19 cellular contexts compared by ENCODE assay signal in the genomic region with DNA sequence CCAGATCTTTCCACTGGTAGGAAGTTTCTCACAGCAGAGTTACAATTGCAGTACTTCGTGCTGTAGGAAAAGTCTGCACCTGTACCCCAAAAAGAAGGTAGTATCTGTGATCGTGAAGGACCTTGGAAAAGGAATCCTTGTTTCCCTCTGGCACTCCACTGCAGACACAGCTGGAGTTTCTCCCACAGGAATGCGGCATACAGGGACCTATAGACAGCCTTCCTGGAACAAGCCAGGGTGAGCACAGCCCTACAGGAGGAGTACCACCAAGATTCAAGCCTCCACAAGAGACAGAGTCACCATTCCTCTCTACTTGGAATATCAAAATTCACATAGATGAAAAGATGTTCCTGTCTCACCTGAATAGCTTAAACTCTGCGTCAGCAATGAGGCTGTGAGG.
DNase-seq lines count a peak whose midpoint lies in the region; TF ChIP-seq lines count a peak whose summit lies in the region.
"Had no signal": no experiment of that assay in that cellular context is flagged by ENCODE, and none has a peak within 500 bp of the region (broad histone marks: within the 10 kb centered on the region; RNA-seq: fewer than 3 reads in every experiment).

No MANE protein-coding gene starts in this region.

- no peak overlapping the region for H2AFZ ChIP-seq in neural progenitor cell (replicated peaks)
- H2AFZ ChIP-seq: GM23248 had no signal

- no peaks in the 10 kb centered on the region for H3K79me2 ChIP-seq in neural progenitor cell (ENCODE audit: low read depth)

- H3K36me3 ChIP-seq in neural progenitor cell (no peaks in the 10 kb centered on the region), testis (ENCODE audit: low read depth, missing control alignments) (no peaks in the 10 kb centered on the region)
- H3K36me3 ChIP-seq: BLaER1 had no signal

- H3K27me3 Mint-ChIP-seq in neural progenitor cell (ENCODE audit: insufficient read depth, low read depth): peaks cover 3% of the 10 kb centered on the region

- H3K36me3 Mint-ChIP-seq in neural progenitor cell: peaks cover 6% of the 10 kb centered on the region
- H3K36me3 Mint-ChIP-seq: CD14-positive monocyte; CD8-positive, alpha-beta memory T cell had no signal

- peak overlapping the region; percentile 70 for H3K27ac Mint-ChIP-seq in neural progenitor cell
- H3K27ac Mint-ChIP-seq: B cell; CD14-positive monocyte; CD4-positive, alpha-beta T cell; CD8-positive, alpha-beta memory T cell; H9 had no signal

- peaks cover 20% of the 10 kb centered on the region for H3K4me1 Mint-ChIP-seq in neural progenitor cell
- H3K4me1 Mint-ChIP-seq: CD14-positive monocyte; CD8-positive, alpha-beta memory T cell had no signal

- H3K4me3 Mint-ChIP-seq in neural progenitor cell: no peak overlapping the region
- H3K4me3 Mint-ChIP-seq: B cell; CD14-positive monocyte; CD4-positive, alpha-beta T cell; CD8-positive, alpha-beta memory T cell; H9 had no signal

- H3K27me3 ChIP-seq in neural progenitor cell: no peaks in the 10 kb centered on the region
- no peaks in the 10 kb centered on the region for H3K27me3 ChIP-seq in testis
- H3K27me3 ChIP-seq: BLaER1 had no signal

- H3K9me3 Mint-ChIP-seq in neural progenitor cell: peaks cover 14% of the 10 kb centered on the region
- H3K9me3 Mint-ChIP-seq: CD4-positive, alpha-beta T cell; H9 had no signal

- intact Hi-C loops in testis (cut with DNase I; ENCODE audit: low total_unique reads): no loop called here

- H3K4me2 ChIP-seq in neural progenitor cell: no peak overlapping the region
- H3K4me2 ChIP-seq: BLaER1 had no signal

- H3F3A ChIP-seq in neural progenitor cell (ENCODE audit: low read depth): no peaks in the 10 kb centered on the region

- 77 to 90% methylated on average over 2 to 4 of the region's 4 CpGs for WGBS in testis, 2 donors

- H3K27ac ChIP-seq in C4-2B (peak overlapping the region; percentile 42), VCaP (peak overlapping the region; percentile 80), neural progenitor cell (no peak overlapping the region), testis (no peak overlapping the region)
- H3K27ac ChIP-seq: 22Rv1, BLaER1, GM23248 had no signal

- H3K4me1 ChIP-seq in neural progenitor cell (peaks cover 12% of the 10 kb centered on the region), testis (no peaks in the 10 kb centered on the region)
- H3K4me1 ChIP-seq: BLaER1 had no signal

- H3K9me3 ChIP-seq in neural progenitor cell (ENCODE audit: low read depth): no peaks in the 10 kb centered on the region
- no peaks in the 10 kb centered on the region for H3K9me3 ChIP-seq in testis

- no peaks in the 10 kb centered on the region for H4K20me1 ChIP-seq in neural progenitor cell (ENCODE audit: low read depth)
- H4K20me1 ChIP-seq: BLaER1 had no signal

- H3K9ac ChIP-seq in neural progenitor cell: no peak overlapping the region
- H3K9ac ChIP-seq: BLaER1, GM23248 had no signal

- no peak for TF ChIP-seq CTCF in C4-2B (conservative IDR thresholded peaks at IDR 0.05)
- TF ChIP-seq CTCF in VCaP (conservative IDR thresholded peaks at IDR 0.05): no peak
- TF ChIP-seq CTCF in neural progenitor cell (IDR thresholded peaks at IDR 0.05): no peak
- TF ChIP-seq CTCF in testis (IDR thresholded peaks at IDR 0.05): no peak

- no peak for DNase-seq in neural progenitor cell (ENCODE audit: low spot score)
- DNase-seq in activated CD4-positive, alpha-beta T cell treated with anti-CD3 and anti-CD28 coated beads, Interleukin-2, amount 50 U/mL, for 4 hours: no peak
- no peak for DNase-seq in testis
- DNase-seq in NCI-H2107 (lab: John Stamatoyannopoulos, UW): no peak
- DNase-seq: CD4-positive, alpha-beta T cell; CD8-positive, alpha-beta memory T cell; DMS 273 treated with DMSO at 0.1 percent for 48 hours; DMS79; EL; GDM1; GM23248; H9 had no signal

- no peak for TF ChIP-seq POLR2A in testis (IDR thresholded peaks at IDR 0.05)

- H3K4me3 ChIP-seq in neural progenitor cell: no peak overlapping the region
- no peak overlapping the region for H3K4me3 ChIP-seq in testis
- H3K4me3 ChIP-seq: BLaER1, GM12878, GM23248 had no signal

Comparison
In these comparisons a context has a peak if more than half of its experiments do, and no peak if none do; other contexts are left out.
1. H3K27ac ChIP-seq: peak in C4-2B (single experiment) and VCaP (single experiment); none in neural progenitor cell (single experiment) and testis (0 of 2).